In the genomic region with DNA sequence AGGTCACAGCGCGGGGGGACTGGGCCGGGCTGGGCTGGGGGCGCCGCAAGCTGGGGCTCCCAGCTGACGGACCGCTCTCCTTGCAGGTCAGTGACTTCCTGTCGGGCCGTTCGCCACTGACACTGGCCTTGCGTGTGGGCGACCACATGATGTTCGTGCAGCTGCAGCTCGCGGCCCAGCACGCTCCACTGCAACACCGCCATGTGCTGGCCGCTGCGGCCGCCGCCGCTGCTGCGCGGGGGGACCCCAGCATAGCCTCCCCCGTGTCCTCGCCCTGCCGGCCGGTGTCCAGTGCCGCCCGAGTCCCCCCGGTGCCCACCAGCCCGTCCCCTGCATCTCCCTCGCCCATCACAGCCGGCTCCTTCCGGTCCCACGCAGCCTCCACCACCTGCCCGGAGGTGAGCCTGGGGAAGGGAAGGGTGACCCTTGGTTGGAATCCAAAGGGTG, we compare ENCODE assay signal across 9 cellular contexts. TPM values are rescaled to one million over a fixed set of nuclear protein-coding genes. Genes with fewer than 3 reads are reported as not detected.
A peak's percentile ranks its signal among the peaks of the same experiment; 100 is the strongest.
DNase-seq lines count a peak whose midpoint lies in the region; ATAC-seq, FAIRE-seq and TF ChIP-seq lines count a peak whose summit lies in the region.
"Had no signal": no experiment of that assay in that cellular context is flagged by ENCODE, and none has a peak within 500 bp of the region (broad histone marks: within the 10 kb centered on the region; RNA-seq: fewer than 3 reads in every experiment).

No MANE protein-coding gene starts in this region.

- no peaks in the 10 kb centered on the region for H3K9me1 ChIP-seq in endothelial cell of umbilical vein (replicated peaks; ENCODE audit: control insufficient read depth, extremely low read depth, insufficient read depth, low read length)

- peak overlapping the region; percentile 97 for H3K4me3 ChIP-seq in A549
- H3K4me3 ChIP-seq in NT2/D1 (ENCODE audit: insufficient read length, low read depth), result no peak overlapping the region
- no peak overlapping the region for H3K4me3 ChIP-seq in endothelial cell of umbilical vein (replicated peaks in 1 of 3; ENCODE audit: insufficient read depth in 1 of 3, low read depth in 1 of 3, low read length in 3 of 3)

- CTCF ChIA-PET in A549 (lab: Yijun Ruan, JAX), result interaction anchor here (1.9 to 18.7 kb wide), 3 partner anchors 8 to 13 kb away, joined by 10 to 500 read pairs (median 107); partner anchors contain the start of genes ATP5F1D and CIRBP
- CTCF ChIA-PET in endothelial cell of umbilical vein (lab: Charles Lee), result interaction anchor here (0.7 to 2.2 kb wide), 2 partner anchors 10 to 12 kb away, joined by 6 to 89 read pairs; no protein-coding TSS in a partner anchor

- dilution Hi-C loops in endothelial cell of umbilical vein (cut with MboI; ENCODE audit: extremely low pct_ligation_motif_present, low sequenced_read_pairs), result no loop called here

- WGBS in A549 (ENCODE audit: missing lambda C conversion rate), result 68% methylated on average over 5 of the region's 37 CpGs

- intact Hi-C loops in endothelial cell of umbilical vein (cut with micrococcal nuclease), result no loop called here

- no peaks in the 10 kb centered on the region for H4K20me1 ChIP-seq in endothelial cell of umbilical vein (replicated peaks; ENCODE audit: control insufficient read depth, extremely low read depth, insufficient read depth, low read length)

- H3K9ac ChIP-seq in NT2/D1 (ENCODE audit: insufficient read length, low read depth) (peak overlapping the region; percentile 54), endothelial cell of umbilical vein (replicated peaks; ENCODE audit: extremely low read depth, insufficient read depth, low read length) (peak overlapping the region; percentile 65)

- H3K27me3 ChIP-seq in NT2/D1 (ENCODE audit: insufficient read depth, insufficient read length), result no peaks in the 10 kb centered on the region
- no peaks in the 10 kb centered on the region for H3K27me3 ChIP-seq in endothelial cell of umbilical vein (ENCODE audit: control insufficient read depth in 2 of 2, insufficient read depth in 2 of 2, low read length in 2 of 2)

- ATAC-seq in A549, result no peak
- ATAC-seq in natural killer cell treated with Interleukin-12 subunit alpha and Interleukin-12 subunit beta and Interleukin-15 and Interleukin-18, amount 100 ng/mL, for 72 hours, result no peak
- ATAC-seq in HG02678 (IDR thresholded peaks at IDR 0.05; ENCODE audit: unreplicated experiment), result no peak
- no peak for ATAC-seq in HG03159 (IDR thresholded peaks at IDR 0.05; ENCODE audit: unreplicated experiment)

- H3K4me2 ChIP-seq in A549 (peak overlapping the region; percentile 100), endothelial cell of umbilical vein (ENCODE audit: insufficient read depth, low read length) (peak overlapping the region; percentile 66)

- H2AFZ ChIP-seq in endothelial cell of umbilical vein (ENCODE audit: low read depth, low read length), result no peak overlapping the region

- peaks cover 70% of the 10 kb centered on the region for H3K36me3 ChIP-seq in NT2/D1 (ENCODE audit: insufficient read depth, insufficient read length, low read length)
- H3K36me3 ChIP-seq in endothelial cell of umbilical vein (ENCODE audit: control insufficient read depth in 2 of 2, extremely low read depth in 1 of 2, insufficient read depth in 2 of 2, low read length in 2 of 2), result peaks cover 29 to 36% of the 10 kb centered on the region in 2 experiments

- POLR2A ChIA-PET in A549 (lab: Yijun Ruan, JAX) (interaction anchor here (0.6 to 5.0 kb wide), 4 partner anchors 7 to 44 kb away, joined by 7 to 62 read pairs (median 23); partner anchors contain the start of gene CIRBP), endothelial cell of umbilical vein (lab: Charles Lee) (interaction anchor here (0.5 to 2.2 kb wide), 4 partner anchors 12 to 41 kb away, joined by 5 to 34 read pairs (median 14); partner anchors contain the start of gene CIRBP)

- peak overlapping the region; percentile 100 for H3K27ac ChIP-seq in A549
- peak overlapping the region; percentile 90 for H3K27ac ChIP-seq in endothelial cell of umbilical vein (ENCODE audit: insufficient read depth, low read depth, low read length)

- H3K9me3 ChIP-seq in A549, result no peaks in the 10 kb centered on the region
- no peaks in the 10 kb centered on the region for H3K9me3 ChIP-seq in NT2/D1 (ENCODE audit: insufficient read depth, low read length)
- no peaks in the 10 kb centered on the region for H3K9me3 ChIP-seq in endothelial cell of umbilical vein (replicated peaks; ENCODE audit: control insufficient read depth, insufficient read depth, low read length)

- no peaks in the 10 kb centered on the region for H3K36me3 Mint-ChIP-seq in natural killer cell treated with Interleukin-12 subunit alpha and Interleukin-12 subunit beta and Interleukin-15 and Interleukin-18, amount 100 ng/mL, for 72 hours

- peak overlapping the region; percentile 49 for H3K4me3 Mint-ChIP-seq in natural killer cell treated with Interleukin-12 subunit alpha and Interleukin-12 subunit beta and Interleukin-15 and Interleukin-18, amount 100 ng/mL, for 72 hours

- no TSS peak for BruUV-seq in endothelial cell of umbilical vein (replicated peaks; lab: Mats Ljungman, UMichigan)

- TF ChIP-seq POLR2A in A549 (IDR thresholded peaks at IDR 0.05; ENCODE audit: low read length) (no peak), endothelial cell of umbilical vein (IDR thresholded peaks at IDR 0.05; ENCODE audit: low read depth, low read length) (no peak)

- no peak for TF ChIP-seq RAD21 in A549 (conservative IDR thresholded peaks at IDR 0.05 in 1 of 2, IDR thresholded peaks at IDR 0.05 in 1 of 2)

- H3K4me1 Mint-ChIP-seq in natural killer cell treated with Interleukin-12 subunit alpha and Interleukin-12 subunit beta and Interleukin-15 and Interleukin-18, amount 100 ng/mL, for 72 hours (ENCODE audit: low read depth in 2 of 2), result peaks cover 9 to 25% of the 10 kb centered on the region in 2 donors

- no peak for TF ChIP-seq CTCF in A549 (IDR thresholded peaks at IDR 0.05)
- TF ChIP-seq CTCF in endothelial cell of umbilical vein (IDR thresholded peaks at IDR 0.05; ENCODE audit: extremely low read depth in 1 of 2, insufficient read depth in 1 of 2, low read depth in 1 of 2, low read length in 2 of 2), result no peak

- H3K79me2 ChIP-seq in endothelial cell of umbilical vein (ENCODE audit: control insufficient read depth, insufficient read depth, low read length), result peaks cover 63% of the 10 kb centered on the region

- H3K27me3 Mint-ChIP-seq in natural killer cell treated with Interleukin-12 subunit alpha and Interleukin-12 subunit beta and Interleukin-15 and Interleukin-18, amount 100 ng/mL, for 72 hours, result no peaks in the 10 kb centered on the region

- TF ChIP-seq EP300 in A549 (IDR thresholded peaks at IDR 0.05), result no peak

- no peak overlapping the region for H3K27ac Mint-ChIP-seq in natural killer cell treated with Interleukin-12 subunit alpha and Interleukin-12 subunit beta and Interleukin-15 and Interleukin-18, amount 100 ng/mL, for 72 hours

- no peak for FAIRE-seq in A549 (lab: Jason Lieb, UNC)
- FAIRE-seq in endothelial cell of umbilical vein (lab: Jason Lieb, UNC), result no peak
- FAIRE-seq: colon had no signal

- H3K4me1 ChIP-seq in A549, result peaks cover 55% of the 10 kb centered on the region
- H3K4me1 ChIP-seq in NT2/D1 (ENCODE audit: insufficient read depth, insufficient read length), result peaks cover 30% of the 10 kb centered on the region
- H3K4me1 ChIP-seq in endothelial cell of umbilical vein (ENCODE audit: control insufficient read depth, extremely low read depth, insufficient read depth, low read length), result peaks cover 34% of the 10 kb centered on the region

- H3K9me3 Mint-ChIP-seq in natural killer cell treated with Interleukin-12 subunit alpha and Interleukin-12 subunit beta and Interleukin-15 and Interleukin-18, amount 100 ng/mL, for 72 hours, result no peaks in the 10 kb centered on the region

- DNase-seq in A549 (ENCODE audit: low read depth in 1 of 2, low spot score in 1 of 2), result no peak
- DNase-seq in NT2/D1 (ENCODE audit: low read depth, low spot score), result no peak
- no peak for DNase-seq in endothelial cell of umbilical vein (ENCODE audit: low read depth, low spot score)
- no peak for DNase-seq in natural killer cell treated with Interleukin-12 subunit alpha and Interleukin-12 subunit beta and Interleukin-15 and Interleukin-18, amount 100 ng/mL, for 72 hours (ENCODE audit: low spot score)
- DNase-seq in T-helper 9 cell, result no peak
- DNase-seq in GM03348 (ENCODE audit: low spot score), result no peak

RNA-seq across cellular contexts. Expression of gene MIDN, which starts 5.7 kb away (rescaled TPM):
- 9.1 and 11.8 TPM in 2 replicates for polyA plus RNA-seq in A549 (2011; rRNA removed)
- 17.7 and 27.8 TPM in 2 replicates for polyA plus RNA-seq in A549 (2012; cell fraction: cytosol; rRNA removed)
- 45.7 and 73.9 TPM in 2 replicates for polyA plus RNA-seq in A549 (2012; cell fraction: nucleus; rRNA removed)
- 27.7 to 33.4 TPM (median 31.4 TPM) in 3 replicates for polyA plus RNA-seq in A549 (2017; fragmentation: RNase III; extraction: RNeasy Plus Mini Kit Qiagen cat#74134 plus additional on column Dnase treatment)
- 23.7 and 25.2 TPM in 2 replicates for polyA minus RNA-seq in A549 (2011; rRNA and poly(A)+ RNA removed)
- total RNA-seq in endothelial cell of umbilical vein, result 85.9 and 107 TPM in 2 replicates
- polyA plus RNA-seq in endothelial cell of umbilical vein, result 20.0 and 23.6 TPM in 2 replicates
- 8.3 and 13.6 TPM in 2 replicates for polyA plus RNA-seq in endothelial cell of umbilical vein (2011; cell fraction: cytosol; rRNA removed)
- 26.3 and 27.8 TPM in 2 replicates for polyA plus RNA-seq in endothelial cell of umbilical vein (2011; cell fraction: nucleus; rRNA removed)
- 16.1 and 27.1 TPM in 2 replicates for polyA plus RNA-seq in endothelial cell of umbilical vein (2012)
- polyA minus RNA-seq in endothelial cell of umbilical vein, result 13.6 and 16.8 TPM in 2 replicates
- polyA minus RNA-seq in endothelial cell of umbilical vein (2011; cell fraction: cytosol; rRNA and poly(A)+ RNA removed), result 34.1 TPM
- 10.2 and 42.0 TPM in 2 replicates for polyA minus RNA-seq in endothelial cell of umbilical vein (2011; cell fraction: nucleus; rRNA and poly(A)+ RNA removed)
- 10 to 100 TPM; 85.9 to 88.3 TPM for total RNA-seq in natural killer cell treated with Interleukin-12 subunit alpha and Interleukin-12 subunit beta and Interleukin-15 and Interleukin-18, amount 100 ng/mL, for 72 hours

RNA-seq across cellular contexts. Expression of gene ATP5F1D, which starts 12.6 kb away (rescaled TPM):
- polyA plus RNA-seq in A549 (2011; rRNA removed) (18.5 and 28.7 TPM in 2 replicates), A549 (2017; fragmentation: RNase III; extraction: RNeasy Plus Mini Kit Qiagen cat#74134 plus additional on column Dnase treatment) (96.9 to 101 TPM (median 99.7 TPM) in 3 replicates), endothelial cell of umbilical vein (167 and 236 TPM in 2 replicates)
- polyA plus RNA-seq in A549 (2012; cell fraction: cytosol; rRNA removed), result 158 and 210 TPM in 2 replicates
- 114 and 225 TPM in 2 replicates for polyA plus RNA-seq in A549 (2012; cell fraction: nucleus; rRNA removed)
- polyA minus RNA-seq in A549 (2011; rRNA and poly(A)+ RNA removed), result 12.4 and 18.2 TPM in 2 replicates
- 190 and 192 TPM in 2 replicates for total RNA-seq in endothelial cell of umbilical vein
- 55.6 and 104 TPM in 2 replicates for polyA plus RNA-seq in endothelial cell of umbilical vein (2011; cell fraction: cytosol; rRNA removed)
- polyA plus RNA-seq in endothelial cell of umbilical vein (2011; cell fraction: nucleus; rRNA removed), result 31.6 and 37.8 TPM in 2 replicates
- polyA plus RNA-seq in endothelial cell of umbilical vein (2012), result 93.2 and 184 TPM in 2 replicates
- 27.5 and 56.7 TPM in 2 replicates for polyA minus RNA-seq in endothelial cell of umbilical vein
- 231 TPM for polyA minus RNA-seq in endothelial cell of umbilical vein (2011; cell fraction: cytosol; rRNA and poly(A)+ RNA removed)
- polyA minus RNA-seq in endothelial cell of umbilical vein (2011; cell fraction: nucleus; rRNA and poly(A)+ RNA removed), result 9.3 and 13.8 TPM in 2 replicates
- total RNA-seq in natural killer cell treated with Interleukin-12 subunit alpha and Interleukin-12 subunit beta and Interleukin-15 and Interleukin-18, amount 100 ng/mL, for 72 hours, result 100 to 1,000 TPM; 163 to 215 TPM

RNA-seq across cellular contexts. Expression of gene CIRBP, which starts 15.0 kb away (rescaled TPM):
- polyA plus RNA-seq in A549 (2011; rRNA removed) (92.4 and 151 TPM in 2 replicates), A549 (2017; fragmentation: RNase III; extraction: RNeasy Plus Mini Kit Qiagen cat#74134 plus additional on column Dnase treatment) (178 to 201 TPM (median 189 TPM) in 3 replicates), endothelial cell of umbilical vein (267 and 439 TPM in 2 replicates)
- polyA plus RNA-seq in A549 (2012; cell fraction: cytosol; rRNA removed), result 111 and 147 TPM in 2 replicates
- 246 and 410 TPM in 2 replicates for polyA plus RNA-seq in A549 (2012; cell fraction: nucleus; rRNA removed)
- polyA minus RNA-seq in A549 (2011; rRNA and poly(A)+ RNA removed), result 38.3 and 44.0 TPM in 2 replicates
- 225 and 229 TPM in 2 replicates for total RNA-seq in endothelial cell of umbilical vein
- polyA plus RNA-seq in endothelial cell of umbilical vein (2011; cell fraction: cytosol; rRNA removed), result 345 and 381 TPM in 2 replicates
- 851 and 1,301 TPM in 2 replicates for polyA plus RNA-seq in endothelial cell of umbilical vein (2011; cell fraction: nucleus; rRNA removed)
- polyA plus RNA-seq in endothelial cell of umbilical vein (2012), result 199 and 231 TPM in 2 replicates
- 136 and 186 TPM in 2 replicates for polyA minus RNA-seq in endothelial cell of umbilical vein
- 43.9 TPM for polyA minus RNA-seq in endothelial cell of umbilical vein (2011; cell fraction: cytosol; rRNA and poly(A)+ RNA removed)
- 105 and 121 TPM in 2 replicates for polyA minus RNA-seq in endothelial cell of umbilical vein (2011; cell fraction: nucleus; rRNA and poly(A)+ RNA removed)
- 100 to 1,000 TPM; 226 to 251 TPM for total RNA-seq in natural killer cell treated with Interleukin-12 subunit alpha and Interleukin-12 subunit beta and Interleukin-15 and Interleukin-18, amount 100 ng/mL, for 72 hours

RNA-seq across cellular contexts. Expression of gene CBARP, which starts 16.3 kb away (rescaled TPM):
- polyA plus RNA-seq in A549 (2011; rRNA removed) (0.19 and 0.30 TPM in 2 replicates), A549 (2017; fragmentation: RNase III; extraction: RNeasy Plus Mini Kit Qiagen cat#74134 plus additional on column Dnase treatment) (1.7 to 2.0 TPM (median 1.9 TPM) in 3 replicates), endothelial cell of umbilical vein (3.5 and 4.4 TPM in 2 replicates)
- polyA plus RNA-seq in A549 (2012; cell fraction: cytosol; rRNA removed), result 1.3 and 2.3 TPM in 2 replicates
- 4.5 and 8.2 TPM in 2 replicates for polyA plus RNA-seq in A549 (2012; cell fraction: nucleus; rRNA removed)
- 0.21 and 0.24 TPM in 2 replicates for polyA minus RNA-seq in A549 (2011; rRNA and poly(A)+ RNA removed)
- 9.2 and 9.6 TPM in 2 replicates for total RNA-seq in endothelial cell of umbilical vein
- polyA plus RNA-seq in endothelial cell of umbilical vein (2011; cell fraction: cytosol; rRNA removed), result 1.0 and 2.5 TPM in 2 replicates
- polyA plus RNA-seq in endothelial cell of umbilical vein (2011; cell fraction: nucleus; rRNA removed), result 6.4 and 6.5 TPM in 2 replicates
- 2.6 and 7.5 TPM in 2 replicates for polyA plus RNA-seq in endothelial cell of umbilical vein (2012)
- 0.70 and 1.6 TPM in 2 replicates for polyA minus RNA-seq in endothelial cell of umbilical vein
- 0.51 TPM for polyA minus RNA-seq in endothelial cell of umbilical vein (2011; cell fraction: cytosol; rRNA and poly(A)+ RNA removed)
- 1.4 and 3.3 TPM in 2 replicates for polyA minus RNA-seq in endothelial cell of umbilical vein (2011; cell fraction: nucleus; rRNA and poly(A)+ RNA removed)
- total RNA-seq in natural killer cell treated with Interleukin-12 subunit alpha and Interleukin-12 subunit beta and Interleukin-15 and Interleukin-18, amount 100 ng/mL, for 72 hours, result under 1 TPM in 1 of 2 donors, not detected in 1; 0.28 TPM

RNA-seq across cellular contexts. Expression of gene FAM174C, which starts 21.2 kb away (rescaled TPM):
- polyA plus RNA-seq in A549 (2011; rRNA removed) (22.7 and 24.8 TPM in 2 replicates), A549 (2017; fragmentation: RNase III; extraction: RNeasy Plus Mini Kit Qiagen cat#74134 plus additional on column Dnase treatment) (35.6 to 37.6 TPM (median 37.1 TPM) in 3 replicates), endothelial cell of umbilical vein (83.9 and 127 TPM in 2 replicates)
- 96.5 and 113 TPM in 2 replicates for polyA plus RNA-seq in A549 (2012; cell fraction: cytosol; rRNA removed)
- 61.6 and 78.1 TPM in 2 replicates for polyA plus RNA-seq in A549 (2012; cell fraction: nucleus; rRNA removed)
- 5.3 and 6.7 TPM in 2 replicates for polyA minus RNA-seq in A549 (2011; rRNA and poly(A)+ RNA removed)
- total RNA-seq in endothelial cell of umbilical vein, result 46.7 and 47.5 TPM in 2 replicates
- polyA plus RNA-seq in endothelial cell of umbilical vein (2011; cell fraction: cytosol; rRNA removed), result 45.5 and 62.4 TPM in 2 replicates
- 22.4 and 27.0 TPM in 2 replicates for polyA plus RNA-seq in endothelial cell of umbilical vein (2011; cell fraction: nucleus; rRNA removed)
- 36.7 and 43.6 TPM in 2 replicates for polyA plus RNA-seq in endothelial cell of umbilical vein (2012)
- 10.6 and 15.2 TPM in 2 replicates for polyA minus RNA-seq in endothelial cell of umbilical vein
- 70.9 TPM for polyA minus RNA-seq in endothelial cell of umbilical vein (2011; cell fraction: cytosol; rRNA and poly(A)+ RNA removed)
- polyA minus RNA-seq in endothelial cell of umbilical vein (2011; cell fraction: nucleus; rRNA and poly(A)+ RNA removed), result 5.8 and 8.0 TPM in 2 replicates
- 10 to 100 TPM; 59.5 to 94.2 TPM for total RNA-seq in natural killer cell treated with Interleukin-12 subunit alpha and Interleukin-12 subunit beta and Interleukin-15 and Interleukin-18, amount 100 ng/mL, for 72 hours
